8 cellular contexts compared by ENCODE assay signal in the genomic region with DNA sequence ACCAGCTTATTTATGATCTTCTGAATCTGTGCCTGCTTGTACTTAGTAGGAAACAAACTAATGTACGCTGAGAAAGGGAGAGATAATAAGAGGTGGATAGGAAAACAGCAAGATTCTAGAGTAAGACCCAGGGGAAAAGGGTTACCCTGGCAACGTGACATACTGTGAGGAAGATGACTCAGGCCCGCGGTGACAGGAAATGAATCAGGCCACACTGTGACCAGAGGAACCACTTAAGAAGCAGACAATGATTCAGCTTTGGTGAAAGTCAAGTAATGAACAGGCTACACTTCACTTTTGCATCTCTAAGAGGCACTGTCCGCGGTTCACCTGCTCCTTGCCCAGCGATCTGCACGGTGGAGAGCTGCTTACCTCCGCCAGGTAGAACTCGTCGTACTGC.
DNase-seq lines count a peak whose midpoint lies in the region; ATAC-seq and TF ChIP-seq lines count a peak whose summit lies in the region.

No MANE protein-coding gene starts in this region.

- no peaks in the 10 kb centered on the region for H3K79me2 ChIP-seq in ACC112 (ENCODE audit: control insufficient read depth, insufficient read depth, low read length, unreplicated experiment)

- ATAC-seq in GM18520 (IDR thresholded peaks at IDR 0.05; ENCODE audit: unreplicated experiment) (peak; percentile 98), HG02943 (IDR thresholded peaks at IDR 0.05; ENCODE audit: low read depth, unreplicated experiment) (peak; percentile 81)
- no peak for ATAC-seq in CD4-positive, alpha-beta T cell (ENCODE audit: poor library complexity)

- H3K4me3 ChIP-seq in ACC112 (ENCODE audit: low read depth, low read length) (no peak overlapping the region), neuron (ENCODE audit: low read length) (no peak overlapping the region)

- H3K27me3 Mint-ChIP-seq in activated naive CD4-positive, alpha-beta T cell treated with anti-CD3 and anti-CD28 coated beads, Interleukin-2, amount 10 ng/mL, durations not matched to agents 7 days and 5 days = peaks cover 4% of the 10 kb centered on the region
- H3K27me3 Mint-ChIP-seq in CD4-positive, alpha-beta T cell = peaks cover 16% of the 10 kb centered on the region

- DNase-seq in NCI-H69 (lab: John Stamatoyannopoulos, UW) = peak; percentile 78
- peak; percentile 40 for DNase-seq in activated naive CD4-positive, alpha-beta T cell treated with anti-CD3 and anti-CD28 coated beads, Interleukin-2, amount 10 ng/mL, durations not matched to agents 7 days and 5 days
- DNase-seq in midbrain (lab: John Stamatoyannopoulos, UW) = no peak
- no peak for DNase-seq in CD4-positive, alpha-beta T cell

- no peaks in the 10 kb centered on the region for H3K36me3 Mint-ChIP-seq in activated naive CD4-positive, alpha-beta T cell treated with anti-CD3 and anti-CD28 coated beads, Interleukin-2, amount 10 ng/mL, durations not matched to agents 7 days and 5 days
- H3K36me3 Mint-ChIP-seq in CD4-positive, alpha-beta T cell (ENCODE audit: low read depth) = no peaks in the 10 kb centered on the region

- CTCF ChIA-PET in activated naive CD4-positive, alpha-beta T cell treated with anti-CD3 and anti-CD28 coated beads, Interleukin-2, amount 10 ng/mL, durations not matched to agents 7 days and 5 days (lab: Charles Lee) = no interaction called here
- CTCF ChIA-PET in CD4-positive, alpha-beta T cell (lab: Charles Lee) = no interaction called here

- peaks cover 6% of the 10 kb centered on the region for H3K4me1 Mint-ChIP-seq in activated naive CD4-positive, alpha-beta T cell treated with anti-CD3 and anti-CD28 coated beads, Interleukin-2, amount 10 ng/mL, durations not matched to agents 7 days and 5 days
- H3K4me1 Mint-ChIP-seq in CD4-positive, alpha-beta T cell (ENCODE audit: low read depth) = no peaks in the 10 kb centered on the region

- no peaks in the 10 kb centered on the region for H3K9me3 Mint-ChIP-seq in activated naive CD4-positive, alpha-beta T cell treated with anti-CD3 and anti-CD28 coated beads, Interleukin-2, amount 10 ng/mL, durations not matched to agents 7 days and 5 days
- H3K9me3 Mint-ChIP-seq in CD4-positive, alpha-beta T cell = peaks cover 2% of the 10 kb centered on the region

- no peak overlapping the region for H3K27ac Mint-ChIP-seq in activated naive CD4-positive, alpha-beta T cell treated with anti-CD3 and anti-CD28 coated beads, Interleukin-2, amount 10 ng/mL, durations not matched to agents 7 days and 5 days
- H3K27ac Mint-ChIP-seq in CD4-positive, alpha-beta T cell = no peak overlapping the region

- H3K4me3 Mint-ChIP-seq in activated naive CD4-positive, alpha-beta T cell treated with anti-CD3 and anti-CD28 coated beads, Interleukin-2, amount 10 ng/mL, durations not matched to agents 7 days and 5 days = no peak overlapping the region
- H3K4me3 Mint-ChIP-seq in CD4-positive, alpha-beta T cell = no peak overlapping the region

- no peak for TF ChIP-seq CTCF in CD4-positive, alpha-beta T cell (IDR thresholded peaks at IDR 0.05)

- H3K4me1 ChIP-seq in ACC112 (ENCODE audit: control insufficient read depth, insufficient read depth, low read length, unreplicated experiment) (peaks cover 6% of the 10 kb centered on the region), neuron (ENCODE audit: insufficient read depth, low read length) (peaks cover 5% of the 10 kb centered on the region)

- POLR2A ChIA-PET in CD4-positive, alpha-beta T cell (lab: Charles Lee) = no interaction called here

- H3K36me3 ChIP-seq in ACC112 (ENCODE audit: insufficient read depth, low read length) = no peaks in the 10 kb centered on the region
- H3K36me3 ChIP-seq in neuron (ENCODE audit: insufficient read depth, low read length) = no peaks in the 10 kb centered on the region

- intact Hi-C loops in CD4-positive, alpha-beta T cell (cut with DNase I, micrococcal nuclease) = no loop called here

- H3K27ac ChIP-seq in ACC112 (ENCODE audit: low read depth, low read length) = peak overlapping the region; percentile 76
- H3K27ac ChIP-seq in CD4-positive, alpha-beta T cell (ENCODE audit: low read depth, low read length) = no peak overlapping the region

- H3K27me3 ChIP-seq in ACC112 (ENCODE audit: insufficient read depth, low read length) = no peaks in the 10 kb centered on the region
- H3K27me3 ChIP-seq in neuron (ENCODE audit: insufficient read depth, low read length) = no peaks in the 10 kb centered on the region
- no peaks in the 10 kb centered on the region for H3K27me3 ChIP-seq in CD4-positive, alpha-beta T cell (ENCODE audit: control insufficient read depth, insufficient read depth, low read length)

- H2AFZ ChIP-seq in ACC112 (ENCODE audit: low read length, unreplicated experiment) = no peak overlapping the region
- peak overlapping the region; percentile 12 for H2AFZ ChIP-seq in neuron (ENCODE audit: low read depth, low read length)

- no peaks in the 10 kb centered on the region for H3K9me3 ChIP-seq in neuron (ENCODE audit: low read length)
- H3K9me3 ChIP-seq in CD4-positive, alpha-beta T cell (ENCODE audit: control insufficient read depth, low read length) = no peaks in the 10 kb centered on the region

Comparison
In these comparisons a context has a peak if more than half of its experiments do, and no peak if none do; other contexts are left out.
1. DNase-seq: peak in NCI-H69 (single experiment) and activated naive CD4-positive, alpha-beta T cell treated with anti-CD3 and anti-CD28 coated beads, Interleukin-2, amount 10 ng/mL, durations not matched to agents 7 days and 5 days (single experiment); none in midbrain (single experiment) and CD4-positive, alpha-beta T cell (0 of 10).